In the genomic region with DNA sequence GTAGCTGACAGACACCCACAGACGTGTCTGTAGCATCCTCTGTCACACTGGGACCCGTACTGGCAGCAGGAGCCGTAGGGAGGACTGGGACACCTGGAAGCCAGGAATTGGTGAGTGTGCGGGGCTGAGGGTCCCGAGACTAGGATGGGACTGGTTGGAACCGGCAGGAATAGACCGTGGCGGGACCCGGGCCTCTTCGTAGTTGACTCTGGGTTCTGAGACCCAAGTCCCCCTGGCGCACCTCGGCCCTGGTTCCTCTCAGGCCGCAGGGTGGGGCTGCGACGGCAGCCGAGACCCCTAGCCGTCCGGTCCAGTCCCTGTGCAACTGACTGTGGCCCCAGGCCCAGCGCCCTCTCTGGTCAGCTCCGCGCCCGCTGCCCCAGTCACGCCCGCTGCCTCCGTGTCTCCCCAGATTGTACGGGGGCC, we compare ENCODE assay signal across 10 cellular contexts.
DNase-seq lines count a peak whose midpoint lies in the region; ATAC-seq and TF ChIP-seq lines count a peak whose summit lies in the region.
"Had no signal": no experiment of that assay in that cellular context is flagged by ENCODE, and none has a peak within 500 bp of the region (broad histone marks: within the 10 kb centered on the region; RNA-seq: fewer than 3 reads in every experiment).

No MANE protein-coding gene starts in this region.

- DNase-seq in WTC11 (ENCODE audit: low spot score) (peak; percentile 60), epithelial cell of proximal tubule (ENCODE audit: low read depth) (no peak), mesenchymal stem cell (no peak), UCSD-AML1 (lab: John Stamatoyannopoulos, UW; ENCODE audit: unreplicated experiment) (no peak), SK-N-DZ (ENCODE audit: low spot score) (no peak)
- DNase-seq in activated naive CD4-positive, alpha-beta T cell treated with anti-CD3 and anti-CD28 coated beads, Interleukin-2, amount 50 U/mL, for 72 hours (ENCODE audit: low spot score in 2 of 2) = no peak
- DNase-seq: central memory CD4-positive, alpha-beta T cell; HCEC 1CT had no signal

- peaks cover 4% of the 10 kb centered on the region; the same call in 1 of the 2 replicates for H3K4me1 Mint-ChIP-seq in WTC11

- CTCF ChIA-PET in WTC11 (lab: Charles Lee) = interaction anchor here (0.6 to 2.5 kb wide), 9 partner anchors 11 to 1571 kb away, joined by 3 to 10 read pairs (median 4); partner anchors contain the start of gene ZNF491

- H2BK12ac ChIP-seq in mesenchymal stem cell (ENCODE audit: low read length in 2 of 2) = no peak overlapping the region

- POLR2A ChIA-PET in WTC11 (lab: Charles Lee) = no interaction called here

- H3K4me3 Mint-ChIP-seq in WTC11 = peak overlapping the region; percentile 88

- H3K4me3 ChIP-seq in epithelial cell of proximal tubule (ENCODE audit: low read depth, low read length) = peak overlapping the region; percentile 43
- H3K4me3 ChIP-seq in mesenchymal stem cell (ENCODE audit: insufficient read depth in 1 of 2, low read depth in 1 of 2, low read length in 2 of 2) = peak overlapping the region in 1 of 2 experiments; percentile 68
- H3K4me3 ChIP-seq in subcutaneous abdominal adipose tissue (ENCODE audit: low read depth in 1 of 5, low read length in 5 of 5) = peak overlapping the region; percentile 60 to 83 (median 74)

- H3K4me1 ChIP-seq in mesenchymal stem cell (ENCODE audit: control insufficient read depth, insufficient read depth, low read depth, low read length) (no peaks in the 10 kb centered on the region), subcutaneous abdominal adipose tissue (ENCODE audit: control insufficient read depth in 5 of 5, insufficient read depth in 5 of 5, low read length in 5 of 5) (peaks cover 0 to 20% (median 11%) of the 10 kb centered on the region in 5 donors)

- H3K23ac ChIP-seq in mesenchymal stem cell (ENCODE audit: low read length in 2 of 2) = peak overlapping the region in 1 of 2 experiments; percentile 32

- no peak overlapping the region for H3K27ac ChIP-seq in mesenchymal stem cell (ENCODE audit: low read length, poor library complexity, severe bottlenecking)
- no peak overlapping the region for H3K27ac ChIP-seq in subcutaneous abdominal adipose tissue (ENCODE audit: low read depth, low read length)

- no peak overlapping the region for H4K8ac ChIP-seq in mesenchymal stem cell (ENCODE audit: low read length)

- TF ChIP-seq CTCF in WTC11 (IDR thresholded peaks at IDR 0.05) (no peak), epithelial cell of proximal tubule (conservative IDR thresholded peaks at IDR 0.05; ENCODE audit: low read depth, low read length) (no peak)

- no peak overlapping the region for H3K18ac ChIP-seq in mesenchymal stem cell (ENCODE audit: low read depth in 1 of 2, low read length in 2 of 2)

- peaks cover 30% of the 10 kb centered on the region for H3K36me3 Mint-ChIP-seq in WTC11
- H3K36me3 Mint-ChIP-seq in activated naive CD4-positive, alpha-beta T cell treated with anti-CD3 and anti-CD28 coated beads, Interleukin-2, amount 50 U/mL, for 72 hours = peaks cover 15 to 21% of the 10 kb centered on the region in 2 donors

- H3K9me3 Mint-ChIP-seq in WTC11 = peaks cover 26% of the 10 kb centered on the region
- peaks cover 7 to 9% of the 10 kb centered on the region in 2 donors for H3K9me3 Mint-ChIP-seq in activated naive CD4-positive, alpha-beta T cell treated with anti-CD3 and anti-CD28 coated beads, Interleukin-2, amount 50 U/mL, for 72 hours

- H3K27ac Mint-ChIP-seq in WTC11 = no peak overlapping the region
- H3K27ac Mint-ChIP-seq in activated naive CD4-positive, alpha-beta T cell treated with anti-CD3 and anti-CD28 coated beads, Interleukin-2, amount 50 U/mL, for 72 hours = no peak overlapping the region

- no peak overlapping the region for H2BK120ac ChIP-seq in mesenchymal stem cell (ENCODE audit: low read depth, low read length)

- peak overlapping the region; percentile 10 for H4K91ac ChIP-seq in mesenchymal stem cell (ENCODE audit: low read length)

- no peak overlapping the region for H2AFZ ChIP-seq in mesenchymal stem cell (ENCODE audit: low read depth, low read length)

- no peak overlapping the region for H3K4ac ChIP-seq in mesenchymal stem cell (ENCODE audit: low read depth in 1 of 2, low read length in 2 of 2)

- H3K9me3 ChIP-seq in mesenchymal stem cell (ENCODE audit: control insufficient read depth, low read length) = peaks cover 22% of the 10 kb centered on the region
- no peaks in the 10 kb centered on the region for H3K9me3 ChIP-seq in subcutaneous abdominal adipose tissue (ENCODE audit: control insufficient read depth in 5 of 5, low read length in 5 of 5)

- WGBS in mesenchymal stem cell = 70% methylated on average over 25 of the region's 26 CpGs

- H3K27me3 ChIP-seq in mesenchymal stem cell (ENCODE audit: control insufficient read depth in 1 of 2, insufficient read depth in 1 of 2, low read length in 2 of 2) = no peaks in the 10 kb centered on the region
- H3K27me3 ChIP-seq in subcutaneous abdominal adipose tissue (ENCODE audit: control insufficient read depth in 5 of 5, insufficient read depth in 4 of 5, low read length in 5 of 5) = peaks cover 0 to 8% (median 7%) of the 10 kb centered on the region in 5 donors

- H3K4me2 ChIP-seq in mesenchymal stem cell (ENCODE audit: low read length, poor library complexity, severe bottlenecking) = no peak overlapping the region

- H3K9ac ChIP-seq in mesenchymal stem cell (ENCODE audit: low read length) (peak overlapping the region; percentile 63), subcutaneous abdominal adipose tissue (ENCODE audit: low read length in 5 of 5) (peak overlapping the region in 2 of 5 donors; percentile 43 to 61)

- H2AK5ac ChIP-seq in mesenchymal stem cell (ENCODE audit: low read length, severe bottlenecking) = no peak overlapping the region

- H3K79me1 ChIP-seq in mesenchymal stem cell (replicated peaks; ENCODE audit: low read length, poor library complexity, severe bottlenecking) = no peaks in the 10 kb centered on the region

- H3K36me3 ChIP-seq in mesenchymal stem cell (ENCODE audit: control insufficient read depth in 1 of 2, insufficient read depth in 2 of 2, low read depth in 1 of 2, low read length in 2 of 2) (peaks cover 0 to 9% of the 10 kb centered on the region in 2 experiments), subcutaneous abdominal adipose tissue (ENCODE audit: control insufficient read depth in 5 of 5, insufficient read depth in 5 of 5, low read length in 5 of 5) (no peaks in the 10 kb centered on the region)

- ATAC-seq in WTC11 = peak; percentile 66
- ATAC-seq in GM21737 (IDR thresholded peaks at IDR 0.05; ENCODE audit: unreplicated experiment) = no peak
- no peak for ATAC-seq in activated naive CD4-positive, alpha-beta T cell treated with anti-CD3 and anti-CD28 coated beads, Interleukin-2, amount 50 U/mL, for 72 hours

- peaks cover 19% of the 10 kb centered on the region for H3K27me3 Mint-ChIP-seq in WTC11 (ENCODE audit: low read depth)

- no peak overlapping the region for H2BK5ac ChIP-seq in mesenchymal stem cell (ENCODE audit: low read depth, low read length, poor library complexity, severe bottlenecking)

- H2BK15ac ChIP-seq in mesenchymal stem cell (ENCODE audit: low read depth, poor library complexity, severe bottlenecking) = no peak overlapping the region

- no peak overlapping the region for H3K14ac ChIP-seq in mesenchymal stem cell (ENCODE audit: low read length in 2 of 2)

TF ChIP-seq in WTC11, 78 proteins besides CTCF, POLR2A, EP300 and RAD21 (continues in another document):
- no peak for TF ChIP-seq ELF4 (CRISPR knock-in tag; IDR thresholded peaks at IDR 0.05; ENCODE audit: low read depth)
- 0 out of 2 replicates have a peak, but pooled peaks have one; percentile 21 for TF ChIP-seq AFF4 (CRISPR knock-in tag; IDR thresholded peaks at IDR 0.05; ENCODE audit: borderline replicate concordance)
- TF ChIP-seq EMX1 (CRISPR knock-in tag; IDR thresholded peaks at IDR 0.05) = 0 out of 2 replicates have a peak, but pooled peaks have one; percentile 45
- peak; percentile 38; the same call in 1 of the 2 replicates for TF ChIP-seq TEAD4 (CRISPR knock-in tag; IDR thresholded peaks at IDR 0.05)
- 0 out of 2 replicates have a peak, but pooled peaks have one; percentile 45 for TF ChIP-seq GTF2I (CRISPR knock-in tag; conservative IDR thresholded peaks at IDR 0.05)
- no peak for TF ChIP-seq ZNF423 (CRISPR knock-in tag; IDR thresholded peaks at IDR 0.05)
- TF ChIP-seq SMAD3 (CRISPR knock-in tag; IDR thresholded peaks at IDR 0.05; ENCODE audit: borderline replicate concordance) = no peak
- no peak for TF ChIP-seq FOXJ3 (CRISPR knock-in tag; IDR thresholded peaks at IDR 0.05; ENCODE audit: borderline replicate concordance)
